21 cellular contexts compared by ENCODE assay signal in the genomic region with DNA sequence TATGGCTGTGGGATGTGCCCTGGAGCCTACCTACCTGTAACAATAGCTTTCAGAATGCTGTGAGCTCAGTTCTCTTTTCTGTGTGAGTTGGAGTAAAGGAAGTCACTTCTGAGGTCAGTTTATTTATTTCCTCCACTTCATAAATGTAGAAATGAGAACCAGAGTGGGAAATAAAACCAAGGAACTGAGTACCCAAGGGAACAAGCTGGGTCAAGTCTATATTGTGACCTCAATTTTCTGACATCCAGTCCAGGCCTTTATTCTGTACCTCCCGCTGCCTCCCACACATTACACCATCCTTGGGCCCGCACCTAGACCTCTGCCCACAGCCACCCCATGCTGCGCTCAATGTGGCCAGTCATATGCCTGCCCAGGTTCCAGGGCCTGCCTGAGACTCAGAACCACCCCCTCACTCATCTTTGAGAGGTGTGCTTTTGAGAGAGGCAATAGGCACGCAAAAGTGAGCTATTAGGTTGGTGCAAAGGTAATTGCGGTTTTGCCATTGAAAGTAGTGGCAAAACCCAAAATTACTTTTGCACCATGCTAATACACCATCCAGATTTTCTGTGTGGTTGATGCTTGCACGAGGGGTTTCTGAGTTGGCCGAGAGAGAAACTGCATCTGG. TPM values are rescaled to one million over a fixed set of nuclear protein-coding genes. Genes with fewer than 3 reads are reported as not detected.
DNase-seq lines count a peak whose midpoint lies in the region; ATAC-seq and TF ChIP-seq lines count a peak whose summit lies in the region.
"Had no signal": no experiment of that assay in that cellular context is flagged by ENCODE, and none has a peak within 500 bp of the region (broad histone marks: within the 10 kb centered on the region; RNA-seq: fewer than 3 reads in every experiment).

No MANE protein-coding gene starts in this region.

- POLR2A ChIA-PET in activated B cell treated with CpG ODN at 0.5 μM for 24 hours (lab: Charles Lee): interaction anchor here (0.9 to 1.1 kb wide), 2 partner anchors 140 to 297 kb away, joined by 3 read pairs; no protein-coding TSS in a partner anchor
- POLR2A ChIA-PET in A673 (lab: Charles Lee; ENCODE audit: low non-redundant PET): no interaction called here

- CTCF ChIA-PET in activated B cell treated with CpG ODN at 0.5 μM for 24 hours (lab: Charles Lee): interaction anchor here (0.6 to 6.0 kb wide), 8 partner anchors 10 to 72 kb away, joined by 3 to 97 read pairs (median 4); no protein-coding TSS in a partner anchor
- CTCF ChIA-PET in A673 (lab: Charles Lee): no interaction called here

- no peak overlapping the region for H3K27ac Mint-ChIP-seq in activated B cell treated with CpG ODN at 0.5 μM for 24 hours
- H3K27ac Mint-ChIP-seq: activated CD4-positive, alpha-beta T cell treated with anti-CD3 and anti-CD28 coated beads, Interleukin-2, amount 10 ng/mL, durations not matched to agents 24 days and 14 days; IgD-negative memory B cell had no signal

- H4K20me1 ChIP-seq in BLaER1: no peaks in the 10 kb centered on the region

- H3K4me3 Mint-ChIP-seq in activated B cell treated with CpG ODN at 0.5 μM for 24 hours: no peak overlapping the region
- H3K4me3 Mint-ChIP-seq: activated CD4-positive, alpha-beta T cell treated with anti-CD3 and anti-CD28 coated beads, Interleukin-2, amount 10 ng/mL, durations not matched to agents 24 days and 14 days had no signal

- DNase-seq in activated B cell treated with CpG ODN at 0.5 μM for 24 hours (no peak), RPMI8226 (no peak), A673 (ENCODE audit: low spot score) (no peak)
- no peak for DNase-seq in central memory CD4-positive, alpha-beta T cell
- DNase-seq: ACHN; activated naive CD4-positive, alpha-beta T cell treated with Interleukin-2 at 50 U/mL for 16 hours; EL; kidney; midbrain; NCI-H2107; NCI-H526; Peyer's patch had no signal

- BruUV-seq in A673 (replicated peaks; lab: Mats Ljungman, UMichigan): no TSS peak

- peak; percentile 28 for ATAC-seq in GM19395 (IDR thresholded peaks at IDR 0.05; ENCODE audit: unreplicated experiment)
- ATAC-seq in activated B cell treated with CpG ODN at 0.5 μM for 24 hours (ENCODE audit: low read depth): peak; percentile 32

- H3K27ac ChIP-seq in BLaER1 (no peak overlapping the region), A673 (ENCODE audit: low read depth, low read length, poor library complexity, severe bottlenecking) (no peak overlapping the region)
- H3K27ac ChIP-seq: ascending aorta, hepatocyte, neutrophil, Peyer's patch had no signal

- H3K27me3 ChIP-seq in BLaER1: no peaks in the 10 kb centered on the region
- H3K27me3 ChIP-seq in A673 (replicated peaks; ENCODE audit: insufficient read depth, low read depth, low read length, poor library complexity): no peaks in the 10 kb centered on the region
- H3K27me3 ChIP-seq: ascending aorta, hepatocyte, neutrophil, Peyer's patch had no signal

- TF ChIP-seq CTCF in activated B cell treated with CpG ODN at 0.5 μM for 24 hours (IDR thresholded peaks at IDR 0.05) (no peak), A673 (conservative IDR thresholded peaks at IDR 0.05; ENCODE audit: low read depth, low read length) (no peak)

- H3K36me3 ChIP-seq in BLaER1 (no peaks in the 10 kb centered on the region), A673 (ENCODE audit: insufficient read depth, low read length, poor library complexity, severe bottlenecking) (no peaks in the 10 kb centered on the region)
- H3K36me3 ChIP-seq: ascending aorta, neutrophil, Peyer's patch had no signal

- no peaks in the 10 kb centered on the region for H3K36me3 Mint-ChIP-seq in activated B cell treated with CpG ODN at 0.5 μM for 24 hours (ENCODE audit: low read depth)
- H3K36me3 Mint-ChIP-seq: IgD-negative memory B cell had no signal

- H3K4me2 ChIP-seq in BLaER1: peak overlapping the region; percentile 38
- H3K4me2 ChIP-seq: hepatocyte had no signal

- H3K9me3 ChIP-seq in BLaER1 (no peaks in the 10 kb centered on the region), A673 (ENCODE audit: low read depth, low read length, poor library complexity, severe bottlenecking) (no peaks in the 10 kb centered on the region)
- H3K9me3 ChIP-seq: ascending aorta, neutrophil, Peyer's patch had no signal

- H3K4me1 Mint-ChIP-seq in activated B cell treated with CpG ODN at 0.5 μM for 24 hours: peaks cover 20% of the 10 kb centered on the region
- H3K4me1 Mint-ChIP-seq: activated CD4-positive, alpha-beta T cell treated with anti-CD3 and anti-CD28 coated beads, Interleukin-2, amount 10 ng/mL, durations not matched to agents 24 days and 14 days had no signal

- H3K9ac ChIP-seq in BLaER1: no peak overlapping the region

- peaks cover 12% of the 10 kb centered on the region for H3K4me1 ChIP-seq in BLaER1
- H3K4me1 ChIP-seq in A673 (ENCODE audit: insufficient read depth, low read length, poor library complexity, severe bottlenecking): no peaks in the 10 kb centered on the region
- H3K4me1 ChIP-seq: ascending aorta, Peyer's patch had no signal

- intact Hi-C loops in activated B cell treated with CpG ODN at 0.5 μM for 24 hours (cut with micrococcal nuclease) (no loop called here), A673 (cut with micrococcal nuclease; ENCODE audit: unreplicated experiment) (no loop called here)

- H3K9me3 Mint-ChIP-seq in activated B cell treated with CpG ODN at 0.5 μM for 24 hours: no peaks in the 10 kb centered on the region
- H3K9me3 Mint-ChIP-seq: activated CD4-positive, alpha-beta T cell treated with anti-CD3 and anti-CD28 coated beads, Interleukin-2, amount 10 ng/mL, durations not matched to agents 24 days and 14 days; IgD-negative memory B cell had no signal

- H3K27me3 Mint-ChIP-seq in activated B cell treated with CpG ODN at 0.5 μM for 24 hours: no peaks in the 10 kb centered on the region
- H3K27me3 Mint-ChIP-seq: IgD-negative memory B cell had no signal

- H3K4me3 ChIP-seq in BLaER1 (no peak overlapping the region), A673 (ENCODE audit: low read depth, low read length, poor library complexity, severe bottlenecking) (no peak overlapping the region)
- H3K4me3 ChIP-seq: ascending aorta, hepatocyte, Peyer's patch had no signal

RNA-seq across cellular contexts. Expression of a gene that starts 9.8 kb away (rescaled TPM):
- total RNA-seq in activated B cell treated with CpG ODN at 0.5 μM for 24 hours (not detected in 2 replicates), A673 (2021) (not detected in 2 replicates)
- total RNA-seq: activated CD4-positive, alpha-beta T cell treated with anti-CD3 and anti-CD28 coated beads, Interleukin-2, amount 10 ng/mL, durations not matched to agents 24 days and 14 days; ascending aorta; chondrocyte; hepatocyte; Peyer's patch; urinary bladder had no signal

RNA-seq across cellular contexts. Expression of a gene that starts 41.5 kb away (rescaled TPM):
- 43.1 and 51.1 TPM in 2 replicates for total RNA-seq in activated B cell treated with CpG ODN at 0.5 μM for 24 hours
- total RNA-seq in A673 (2021): not detected in 2 replicates
- total RNA-seq: activated CD4-positive, alpha-beta T cell treated with anti-CD3 and anti-CD28 coated beads, Interleukin-2, amount 10 ng/mL, durations not matched to agents 24 days and 14 days; chondrocyte had no signal

RNA-seq across cellular contexts. Expression of a gene that starts 56.4 kb away (rescaled TPM):
- total RNA-seq in activated B cell treated with CpG ODN at 0.5 μM for 24 hours: 0.20 and 1.4 TPM in 2 replicates
- not detected in 2 replicates for total RNA-seq in A673 (2021)
- total RNA-seq: activated CD4-positive, alpha-beta T cell treated with anti-CD3 and anti-CD28 coated beads, Interleukin-2, amount 10 ng/mL, durations not matched to agents 24 days and 14 days; chondrocyte had no signal

RNA-seq across cellular contexts. Expression of a gene that starts 59.4 kb away (rescaled TPM):
- 4.6 and 4.9 TPM in 2 replicates for total RNA-seq in activated B cell treated with CpG ODN at 0.5 μM for 24 hours
- not detected in 2 replicates for total RNA-seq in A673 (2021)
- total RNA-seq: activated CD4-positive, alpha-beta T cell treated with anti-CD3 and anti-CD28 coated beads, Interleukin-2, amount 10 ng/mL, durations not matched to agents 24 days and 14 days; ascending aorta; chondrocyte; hepatocyte had no signal

Comparison
In these comparisons a context has a peak if more than half of its experiments do, and no peak if none do; other contexts are left out.
1. RNA of a gene that starts 41.5 kb away (total RNA-seq): 43.1 to 51.1 TPM in activated B cell treated with CpG ODN at 0.5 μM for 24 hours; not detected in A673; every median in the first group is over 10 times any median in the second.